Comparison of ENCODE assay signal across 23 cellular contexts in the genomic region with DNA sequence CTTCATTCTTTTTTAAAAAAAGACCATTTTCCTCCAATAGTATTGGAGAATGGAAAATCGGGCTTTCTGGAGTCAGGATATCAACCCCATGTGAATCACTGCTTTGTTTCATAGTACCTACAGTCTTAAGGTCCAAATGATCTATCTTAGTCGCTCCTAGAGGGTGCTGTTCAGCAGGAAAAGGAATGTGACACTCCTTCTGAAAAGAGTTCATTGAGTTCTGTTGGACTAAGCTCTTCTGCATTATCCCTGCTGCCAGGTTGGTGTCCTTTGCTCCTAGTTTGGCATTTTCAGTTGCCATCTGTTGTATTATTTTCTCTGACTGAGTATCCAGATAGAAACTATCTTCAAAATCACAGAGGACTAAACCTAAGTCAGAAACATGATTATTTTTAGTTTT. TPM values are rescaled to one million over a fixed set of nuclear protein-coding genes. Genes with fewer than 3 reads are reported as not detected.
A peak's percentile ranks its signal among the peaks of the same experiment; 100 is the strongest.
DNase-seq lines count a peak whose midpoint lies in the region; ATAC-seq, FAIRE-seq and TF ChIP-seq lines count a peak whose summit lies in the region.
"Had no signal": no experiment of that assay in that cellular context is flagged by ENCODE, and none has a peak within 500 bp of the region (broad histone marks: within the 10 kb centered on the region; RNA-seq: fewer than 3 reads in every experiment).

No MANE protein-coding gene starts in this region.

- TF ChIP-seq POLR2A in H1 (IDR thresholded peaks at IDR 0.05; ENCODE audit: control extremely low read depth in 1 of 2, low read depth in 2 of 2, low read length in 2 of 2) (no peak), erythroblast (IDR thresholded peaks at IDR 0.05; ENCODE audit: low read length) (no peak)

- WGBS in H1 (ENCODE audit: extremely low coverage in 1 of 2, insufficient coverage in 1 of 2, insufficient read length in 1 of 2, insufficient replicate concordance in 2 of 2, low coverage in 1 of 2, low lambda C conversion rate in 2 of 2, missing lambda C conversion rate in 1 of 2), 2 experiments = 89% methylated on average over 2 of the region's 2 CpGs; no CpG with 5 or more reads in 1 of the 2 experiments

- H3K79me2 ChIP-seq in GM23338 (replicated peaks; ENCODE audit: insufficient read depth) (no peaks in the 10 kb centered on the region), PC-3 (ENCODE audit: low read length) (no peaks in the 10 kb centered on the region), H1 (ENCODE audit: control insufficient read depth in 1 of 2, insufficient read depth in 2 of 2, low read length in 2 of 2) (no peaks in the 10 kb centered on the region), osteoblast (ENCODE audit: insufficient read depth, low read length) (no peaks in the 10 kb centered on the region)

- no peaks in the 10 kb centered on the region for H3K27me3 ChIP-seq in GM23338 (ENCODE audit: insufficient read depth)
- no peaks in the 10 kb centered on the region for H3K27me3 ChIP-seq in PC-3 (ENCODE audit: low read length)
- no peaks in the 10 kb centered on the region for H3K27me3 ChIP-seq in H1 (replicated peaks in 1 of 4; ENCODE audit: control insufficient read depth in 3 of 4, extremely low read depth in 1 of 4, insufficient read depth in 3 of 4, low read length in 3 of 4)
- no peaks in the 10 kb centered on the region for H3K27me3 ChIP-seq in osteoblast (ENCODE audit: insufficient read depth, low read length)
- H3K27me3 ChIP-seq: BLaER1 treated with 17β-estradiol and CSF1 and Interleukin-3, amounts not matched to agents 10 nM and 100 nM; body of pancreas; spleen had no signal

- H3K9me2 ChIP-seq in GM23338 (ENCODE audit: insufficient read depth) = no peaks in the 10 kb centered on the region
- no peaks in the 10 kb centered on the region for H3K9me2 ChIP-seq in PC-3 (replicated peaks; ENCODE audit: low read length)

- H3K4me3 ChIP-seq in GM23338 (no peak overlapping the region), PC-3 (ENCODE audit: low read length) (no peak overlapping the region), H1 (ENCODE audit: extremely low read depth in 1 of 4, insufficient read depth in 2 of 4, low read depth in 3 of 4, low read length in 4 of 4) (no peak overlapping the region), mucosa of descending colon (no peak overlapping the region), osteoblast (ENCODE audit: insufficient read depth, low read length) (no peak overlapping the region)
- H3K4me3 ChIP-seq: BLaER1 treated with 17β-estradiol and CSF1 and Interleukin-3, amounts not matched to agents 10 nM and 100 nM; body of pancreas; lower lobe of right lung; prostate gland; spleen had no signal

- peak; percentile 36 for FAIRE-seq in H1 (lab: Jason Lieb, UNC)
- FAIRE-seq: GM18507, HepG2 had no signal

- H2BK12ac ChIP-seq in H1 (ENCODE audit: low read depth, low read length) = no peak overlapping the region

- H3K14ac ChIP-seq in H1 (ENCODE audit: insufficient read length) = no peak overlapping the region

- H3K9me3 ChIP-seq in PC-3 (ENCODE audit: low read length) (no peaks in the 10 kb centered on the region), H1 (ENCODE audit: insufficient read depth in 2 of 2, low read depth in 1 of 2, low read length in 1 of 2) (no peaks in the 10 kb centered on the region), mucosa of descending colon (no peaks in the 10 kb centered on the region), osteoblast (ENCODE audit: low read depth, low read length) (no peaks in the 10 kb centered on the region)
- H3K9me3 ChIP-seq: BLaER1 treated with 17β-estradiol and CSF1 and Interleukin-3, amounts not matched to agents 10 nM and 100 nM; body of pancreas; lower lobe of right lung; prostate gland; spleen had no signal

- H3K23me2 ChIP-seq in H1 (ENCODE audit: low read depth, low read length) = no peaks in the 10 kb centered on the region

- peaks cover 61% of the 10 kb centered on the region for H3K36me3 Mint-ChIP-seq in GM23338 (ENCODE audit: low read depth)

- no peak overlapping the region for H3K4me3 Mint-ChIP-seq in GM23338
- H3K4me3 Mint-ChIP-seq: activated naive CD4-positive, alpha-beta T cell treated with anti-CD3 and anti-CD28 coated beads for 36 hours; naive thymus-derived CD4-positive, alpha-beta T cell; stimulated activated effector memory CD8-positive, alpha-beta T cell treated with anti-CD3 and anti-CD28 coated beads, Interleukin-12 subunit alpha, Interleukin-12 subunit beta, amount 100 ng/mL, for 72 hours; type B pancreatic cell had no signal

- H4K91ac ChIP-seq in H1 (replicated peaks; ENCODE audit: insufficient read length, low read length) = no peak overlapping the region

- H3K9ac ChIP-seq in PC-3 (ENCODE audit: low read length) (no peak overlapping the region), H1 (replicated peaks in 1 of 4; ENCODE audit: extremely low read depth in 1 of 4, low read depth in 3 of 4, low read length in 3 of 4) (no peak overlapping the region)
- H3K9ac ChIP-seq: BLaER1 treated with 17β-estradiol and CSF1 and Interleukin-3, amounts not matched to agents 10 nM and 100 nM had no signal

- H2AFZ ChIP-seq in GM23338 = no peak overlapping the region
- no peak overlapping the region for H2AFZ ChIP-seq in PC-3 (ENCODE audit: low read length)
- no peak overlapping the region for H2AFZ ChIP-seq in H1 (ENCODE audit: low read length)
- no peak overlapping the region for H2AFZ ChIP-seq in osteoblast (ENCODE audit: low read length)

- BruUV-seq in PC-3 (replicated peaks; lab: Mats Ljungman, UMichigan) = no TSS peak

- no peak overlapping the region for H2BK5ac ChIP-seq in H1 (ENCODE audit: low read depth, low read length)

- peak in 1 of 2 experiments; percentile 40; a peak in 2 of 4 replicates for TF ChIP-seq RAD21 in H1 (IDR thresholded peaks at IDR 0.05 in 1 of 2, conservative IDR thresholded peaks at IDR 0.05 in 1 of 2; ENCODE audit: low read depth in 2 of 2, low read length in 2 of 2)

- peaks cover 32% of the 10 kb centered on the region for H3K36me3 ChIP-seq in GM23338 (ENCODE audit: insufficient read depth)
- H3K36me3 ChIP-seq in PC-3 (ENCODE audit: low read depth, low read length) = peaks cover 25% of the 10 kb centered on the region
- H3K36me3 ChIP-seq in H1 (ENCODE audit: control insufficient read depth in 2 of 4, insufficient read depth in 4 of 4, low read length in 3 of 4) = peaks cover 2 to 36% (median 16%) of the 10 kb centered on the region in 4 experiments; a peak in 7 of 8 replicates
- H3K36me3 ChIP-seq in mucosa of descending colon (ENCODE audit: low read depth) = no peaks in the 10 kb centered on the region
- no peaks in the 10 kb centered on the region for H3K36me3 ChIP-seq in osteoblast (ENCODE audit: insufficient read depth, low read length)
- H3K36me3 ChIP-seq: lower lobe of right lung, prostate gland had no signal

- H3K79me1 ChIP-seq in H1 (ENCODE audit: low read depth, low read length) = no peaks in the 10 kb centered on the region

- H2BK120ac ChIP-seq in H1 (replicated peaks; ENCODE audit: low read depth, low read length) = no peak overlapping the region

- no peak overlapping the region for H3K23ac ChIP-seq in H1 (ENCODE audit: insufficient read length)

- H3K4me2 ChIP-seq in GM23338 = no peak overlapping the region
- no peak overlapping the region for H3K4me2 ChIP-seq in PC-3 (ENCODE audit: low read length)
- no peak overlapping the region for H3K4me2 ChIP-seq in H1 (ENCODE audit: insufficient read depth in 1 of 2, low read depth in 2 of 2, low read length in 2 of 2)
- H3K4me2 ChIP-seq in osteoblast (ENCODE audit: insufficient read depth, low read length) = no peak overlapping the region
- H3K4me2 ChIP-seq: BLaER1 treated with 17β-estradiol and CSF1 and Interleukin-3, amounts not matched to agents 10 nM and 100 nM had no signal

- H3F3A ChIP-seq in GM23338 (replicated peaks; ENCODE audit: low read depth) (peaks cover 11% of the 10 kb centered on the region; the same call in 1 of the 2 replicates), PC-3 (ENCODE audit: low read length, unreplicated experiment) (no peaks in the 10 kb centered on the region)

- no peak overlapping the region for H3K56ac ChIP-seq in H1 (replicated peaks; ENCODE audit: insufficient read length, low read depth, low read length)

- no peak overlapping the region for H3K27ac Mint-ChIP-seq in GM23338
- H3K27ac Mint-ChIP-seq: activated naive CD4-positive, alpha-beta T cell treated with anti-CD3 and anti-CD28 coated beads for 36 hours; naive thymus-derived CD4-positive, alpha-beta T cell; stimulated activated effector memory CD8-positive, alpha-beta T cell treated with anti-CD3 and anti-CD28 coated beads, Interleukin-12 subunit alpha, Interleukin-12 subunit beta, amount 100 ng/mL, for 72 hours; type B pancreatic cell had no signal

- DNase-seq in GM23338 (ENCODE audit: low spot score) = peak; percentile 25
- DNase-seq in PC-3 = peak; percentile 24
- DNase-seq in H1 (ENCODE audit: low read depth in 1 of 2, low spot score in 2 of 2) = no peak
- no peak for DNase-seq in mucosa of descending colon
- no peak for DNase-seq in superior temporal gyrus (ENCODE audit: extremely low spot score)
- no peak for DNase-seq in erythroblast (lab: John Stamatoyannopoulos, UW)
- DNase-seq in osteoblast (ENCODE audit: insufficient read length, low spot score, missing footprints) = no peak
- DNase-seq: activated CD4-positive, alpha-beta T cell treated with anti-CD3 and anti-CD28 coated beads for 4 hours; activated CD8-positive, alpha-beta memory T cell treated with anti-CD3 and anti-CD28 coated beads, Interleukin-2, amount 50 U/mL, for 48 hours; activated naive CD4-positive, alpha-beta T cell treated with anti-CD3 and anti-CD28 coated beads for 36 hours; body of pancreas; effector CD4-positive, alpha-beta T cell; lower lobe of right lung; naive thymus-derived CD4-positive, alpha-beta T cell; NCI-H2081; NCI-H69; spleen had no signal

- intact Hi-C loops in PC-3 (cut with micrococcal nuclease) (loop anchor here (5.0 kb wide), 1 partner anchor 39 kb away; no protein-coding TSS in a partner anchor), mucosa of descending colon (cut with DNase I, micrococcal nuclease) (no loop called here)

- peak; percentile 50; the same call in 2 of the 3 replicates for ATAC-seq in GM23338
- peak; percentile 71; the same call in 1 of the 2 replicates for ATAC-seq in PC-3
- peak; percentile 41 for ATAC-seq in mucosa of descending colon
- ATAC-seq: body of pancreas; HepG2; lower lobe of right lung; naive thymus-derived CD4-positive, alpha-beta T cell; stimulated activated effector memory CD8-positive, alpha-beta T cell treated with anti-CD3 and anti-CD28 coated beads, Interleukin-12 subunit alpha, Interleukin-12 subunit beta, amount 100 ng/mL, for 72 hours had no signal

- TF ChIP-seq EP300 in H1 (IDR thresholded peaks at IDR 0.05; ENCODE audit: borderline replicate concordance in 1 of 2, low read depth in 2 of 2, low read length in 2 of 2) = no peak

- H2AK5ac ChIP-seq in H1 (ENCODE audit: low read depth, low read length) = no peak overlapping the region

- no peak overlapping the region for H2BK15ac ChIP-seq in H1 (ENCODE audit: low read length)

- H3K9me3 Mint-ChIP-seq in GM23338 = no peaks in the 10 kb centered on the region
- H3K9me3 Mint-ChIP-seq: activated naive CD4-positive, alpha-beta T cell treated with anti-CD3 and anti-CD28 coated beads for 36 hours; naive thymus-derived CD4-positive, alpha-beta T cell; stimulated activated effector memory CD8-positive, alpha-beta T cell treated with anti-CD3 and anti-CD28 coated beads, Interleukin-12 subunit alpha, Interleukin-12 subunit beta, amount 100 ng/mL, for 72 hours; type B pancreatic cell had no signal

- H3K27me3 Mint-ChIP-seq in GM23338 (ENCODE audit: insufficient read depth, low read depth, poor library complexity) = peaks cover 3% of the 10 kb centered on the region
- H3K27me3 Mint-ChIP-seq: naive thymus-derived CD4-positive, alpha-beta T cell; type B pancreatic cell had no signal

- no peak overlapping the region for H4K8ac ChIP-seq in H1 (ENCODE audit: extremely low read depth, insufficient read depth, low read length)

- H4K20me1 ChIP-seq in GM23338 (replicated peaks; ENCODE audit: insufficient read depth) (no peaks in the 10 kb centered on the region; the same call in 1 of the 2 replicates), PC-3 (ENCODE audit: low read length) (no peaks in the 10 kb centered on the region), H1 (replicated peaks in 1 of 2; ENCODE audit: control insufficient read depth in 1 of 2, insufficient read depth in 2 of 2, low read length in 2 of 2) (peaks cover 0 to 2% of the 10 kb centered on the region in 2 experiments), osteoblast (ENCODE audit: insufficient read depth, low read length) (no peaks in the 10 kb centered on the region)
- H4K20me1 ChIP-seq: BLaER1 treated with 17β-estradiol and CSF1 and Interleukin-3, amounts not matched to agents 10 nM and 100 nM had no signal

- H2BK20ac ChIP-seq in H1 (ENCODE audit: low read length) = no peak overlapping the region

- H3K4ac ChIP-seq in H1 (replicated peaks; ENCODE audit: insufficient read length, low read depth, low read length) = no peak overlapping the region

- POLR2A ChIA-PET in PC-3 (lab: Charles Lee; ENCODE audit: unreplicated experiment) = no interaction called here
- POLR2A ChIA-PET in H1 (lab: Charles Lee; ENCODE audit: partially characterized antibody) = no interaction called here

- H3K18ac ChIP-seq in H1 (ENCODE audit: extremely low read depth, low read length) = no peak overlapping the region

- H3K4me1 Mint-ChIP-seq in GM23338 = no peaks in the 10 kb centered on the region
- H3K4me1 Mint-ChIP-seq: stimulated activated effector memory CD8-positive, alpha-beta T cell treated with anti-CD3 and anti-CD28 coated beads, Interleukin-12 subunit alpha, Interleukin-12 subunit beta, amount 100 ng/mL, for 72 hours had no signal

- no peak overlapping the region for H3K27ac ChIP-seq in GM23338 (ENCODE audit: low read depth)
- H3K27ac ChIP-seq in PC-3 (ENCODE audit: low read length) = no peak overlapping the region
- no peak overlapping the region for H3K27ac ChIP-seq in H1 (ENCODE audit: low read depth, low read length)
- no peak overlapping the region for H3K27ac ChIP-seq in osteoblast (ENCODE audit: low read depth, low read length)
- H3K27ac ChIP-seq: BLaER1 treated with 17β-estradiol and CSF1 and Interleukin-3, amounts not matched to agents 10 nM and 100 nM; body of pancreas; lower lobe of right lung; prostate gland; spleen had no signal

- CTCF ChIA-PET in PC-3 (lab: Charles Lee) = no interaction called here
- CTCF ChIA-PET in H1 (lab: Charles Lee; ENCODE audit: partially characterized antibody) = no interaction called here

- H3K4me1 ChIP-seq in GM23338 (ENCODE audit: insufficient read depth) (no peaks in the 10 kb centered on the region), PC-3 (ENCODE audit: insufficient read depth, low read length) (no peaks in the 10 kb centered on the region), H1 (replicated peaks in 1 of 4; ENCODE audit: control insufficient read depth in 3 of 4, insufficient read depth in 4 of 4, low read length in 3 of 4) (no peaks in the 10 kb centered on the region), mucosa of descending colon (ENCODE audit: low read depth) (no peaks in the 10 kb centered on the region), osteoblast (ENCODE audit: insufficient read depth, low read length) (no peaks in the 10 kb centered on the region)
- H3K4me1 ChIP-seq: BLaER1 treated with 17β-estradiol and CSF1 and Interleukin-3, amounts not matched to agents 10 nM and 100 nM; body of pancreas; lower lobe of right lung; prostate gland; spleen had no signal

- H4K5ac ChIP-seq in H1 (ENCODE audit: insufficient read length, low read depth, low read length) = no peak overlapping the region

- TF ChIP-seq CTCF in GM23338 (conservative IDR thresholded peaks at IDR 0.05; ENCODE audit: low read depth in 2 of 2) = peak; percentile 24 to 44; a peak in 3 of 4 replicates
- peak; percentile 56 for TF ChIP-seq CTCF in PC-3 (conservative IDR thresholded peaks at IDR 0.05; ENCODE audit: low read depth, low read length)
- TF ChIP-seq CTCF in H1 (IDR thresholded peaks at IDR 0.05; ENCODE audit: control extremely low read depth in 1 of 3, insufficient read depth in 1 of 3, low read depth in 1 of 3, low read length in 3 of 3) = no peak
- TF ChIP-seq CTCF in mucosa of descending colon (IDR thresholded peaks at IDR 0.05) = no peak
- no peak for TF ChIP-seq CTCF in osteoblast (IDR thresholded peaks at IDR 0.05; ENCODE audit: extremely low read depth, low read depth, low read length)

RNA-seq across cellular contexts. Expression of a gene that starts 57.2 kb away (rescaled TPM):
- total RNA-seq in GM23338 (2014; rRNA removed; shearing (Covaris generic)) = 14.7 and 20.6 TPM in 2 replicates
- polyA plus RNA-seq in GM23338 (2016; fragmentation: Nextera tagmentation; extraction: Ambion mirVana) (4.5 and 6.9 TPM in 2 replicates), H1 (2011; rRNA removed) (2.5 and 3.6 TPM in 2 replicates)
- total RNA-seq in PC-3 (2014; rRNA removed) (9.6 and 22.2 TPM in 2 replicates), mucosa of descending colon (1 to 10 TPM; 1.9 to 4.8 (median 3.2) TPM), osteoblast (1.4 and 1.5 TPM in 2 replicates)
- 15.3 and 16.1 TPM in 2 replicates for total RNA-seq in H1 (2021; fragmentation: NEBNext Ultra II Directional; extraction: Animal tissue kit (Norgen Biotek cat#: 25700))
- 5.1 TPM for polyA plus RNA-seq in H1 (2011; cell fraction: cytosol; rRNA removed)
- 5.7 TPM for polyA plus RNA-seq in H1 (2011; cell fraction: nucleus; rRNA removed)
- 7.4 to 11.7 TPM (median 9.7 TPM) in 4 replicates for polyA plus RNA-seq in H1 (2012, experiment 1 of 2)
- 0.29 TPM for polyA plus RNA-seq in H1 (2012, experiment 2 of 2)
- polyA plus RNA-seq in H1 (2013, experiment 1 of 2) = 6.4 TPM
- polyA plus RNA-seq in H1 (2013, experiment 2 of 2) = 5.6 TPM
- 15.4 and 20.9 TPM in 2 replicates for polyA minus RNA-seq in H1 (2011; rRNA and poly(A)+ RNA removed)
- polyA minus RNA-seq in H1 (2011; cell fraction: cytosol; rRNA and poly(A)+ RNA removed) = 17.8 TPM
- polyA minus RNA-seq in H1 (2011; cell fraction: nucleus; rRNA and poly(A)+ RNA removed) = 39.4 TPM

Comparison
In these comparisons a context has a peak if more than half of its experiments do, and no peak if none do; other contexts are left out.
1. DNase-seq: peak in GM23338 (single experiment) and PC-3 (single experiment); none in H1 (0 of 2), mucosa of descending colon (0 of 3), superior temporal gyrus (single experiment), erythroblast (0 of 2) and osteoblast (single experiment).
2. CTCF ChIP-seq: peak in GM23338 (2 of 2) and PC-3 (single experiment); none in H1 (0 of 3), mucosa of descending colon (single experiment) and osteoblast (single experiment).
3. Peak in every context shown above with its lines, with median percentiles within 50 percentile points of each other: ATAC-seq.